ENCODE assay signal across 13 cellular contexts in genomic region chr1:1204998-1205768, GRCh38. TPM values are rescaled to one million over a fixed set of nuclear protein-coding genes. Genes with fewer than 3 reads are reported as not detected.
A peak's percentile ranks its signal among the peaks of the same experiment; 100 is the strongest.
DNase-seq lines count a peak whose midpoint lies in the region; ATAC-seq, FAIRE-seq and TF ChIP-seq lines count a peak whose summit lies in the region.
"Had no signal": no experiment of that assay in that cellular context is flagged by ENCODE, and none has a peak within 500 bp of the region (broad histone marks: within the 10 kb centered on the region; RNA-seq: fewer than 3 reads in every experiment).

No MANE protein-coding gene starts in this region.

- ATAC-seq in Right ventricle myocardium inferior = no peak
- ATAC-seq in heart right ventricle = no peak
- no peak for ATAC-seq in activated CD8-positive, alpha-beta T cell treated with anti-CD3 and anti-CD28 coated beads for 36 hours
- no peak for ATAC-seq in stimulated activated naive B cell treated with anti-CD40 and anti-IgM and Interleukin-4, amounts not matched to agents 10 μg/mL and 1 μg/mL and 100 μg/mL, for 72 hours (replicated peaks)
- no peak for ATAC-seq in GM21529 (IDR thresholded peaks at IDR 0.05; ENCODE audit: unreplicated experiment)

- peak overlapping the region; percentile 79 for H3K4me3 Mint-ChIP-seq in activated CD8-positive, alpha-beta T cell treated with anti-CD3 and anti-CD28 coated beads for 36 hours
- no peak overlapping the region for H3K4me3 Mint-ChIP-seq in endothelial cell (ENCODE audit: unreplicated experiment)
- H3K4me3 Mint-ChIP-seq in stimulated activated naive B cell treated with anti-CD40 and anti-IgM and Interleukin-4, amounts not matched to agents 10 μg/mL and 1 μg/mL and 100 μg/mL, for 72 hours = peak overlapping the region; percentile 87 to 89

- CTCF ChIA-PET in activated CD8-positive, alpha-beta T cell treated with anti-CD3 and anti-CD28 coated beads for 36 hours (lab: Charles Lee) = interaction anchor here (1.4 to 3.7 kb wide), 2 partner anchors 45 to 83 kb away, joined by 3 to 20 read pairs; no protein-coding TSS in a partner anchor

- H3K27ac Mint-ChIP-seq in activated CD8-positive, alpha-beta T cell treated with anti-CD3 and anti-CD28 coated beads for 36 hours = peak overlapping the region; percentile 57
- H3K27ac Mint-ChIP-seq in endothelial cell (ENCODE audit: unreplicated experiment) = no peak overlapping the region
- H3K27ac Mint-ChIP-seq in stimulated activated naive B cell treated with anti-CD40 and anti-IgM and Interleukin-4, amounts not matched to agents 10 μg/mL and 1 μg/mL and 100 μg/mL, for 72 hours = peak overlapping the region; percentile 87

- TF ChIP-seq CTCF in heart right ventricle (IDR thresholded peaks at IDR 0.05) (no peak), endothelial cell (IDR thresholded peaks at IDR 0.05; ENCODE audit: unreplicated experiment) (no peak)
- no peak for TF ChIP-seq CTCF in activated CD8-positive, alpha-beta T cell treated with anti-CD3 and anti-CD28 coated beads for 36 hours (IDR thresholded peaks at IDR 0.05)

- 84 to 89% methylated on average over 19 of the region's 19 CpGs for WGBS in heart right ventricle, 2 donors

- peaks cover 30% of the 10 kb centered on the region for H3K4me1 Mint-ChIP-seq in activated CD8-positive, alpha-beta T cell treated with anti-CD3 and anti-CD28 coated beads for 36 hours (ENCODE audit: low read depth)
- no peaks in the 10 kb centered on the region for H3K4me1 Mint-ChIP-seq in endothelial cell (ENCODE audit: unreplicated experiment)
- H3K4me1 Mint-ChIP-seq in stimulated activated naive B cell treated with anti-CD40 and anti-IgM and Interleukin-4, amounts not matched to agents 10 μg/mL and 1 μg/mL and 100 μg/mL, for 72 hours = peaks cover 38 to 74% of the 10 kb centered on the region in 2 donors

- H3K27ac ChIP-seq in heart right ventricle = peak overlapping the region in 1 of 10 donors; percentile 31
- H3K27ac ChIP-seq: brain microvascular endothelial cell had no signal

- H3K9me3 Mint-ChIP-seq in activated CD8-positive, alpha-beta T cell treated with anti-CD3 and anti-CD28 coated beads for 36 hours = no peaks in the 10 kb centered on the region
- no peaks in the 10 kb centered on the region for H3K9me3 Mint-ChIP-seq in endothelial cell (ENCODE audit: unreplicated experiment)
- H3K9me3 Mint-ChIP-seq in stimulated activated naive B cell treated with anti-CD40 and anti-IgM and Interleukin-4, amounts not matched to agents 10 μg/mL and 1 μg/mL and 100 μg/mL, for 72 hours = no peaks in the 10 kb centered on the region

- DNase-seq in Right ventricle myocardium inferior (ENCODE audit: missing footprints) (peak; percentile 48), heart right ventricle (no peak), endothelial cell (ENCODE audit: low spot score) (peak; percentile 7), RCC 7860 (ENCODE audit: low spot score) (no peak)
- DNase-seq in activated CD8-positive, alpha-beta T cell treated with anti-CD3 and anti-CD28 coated beads for 36 hours = peak; percentile 37
- DNase-seq in stimulated activated naive B cell treated with anti-CD40 and anti-IgM and Interleukin-4, amounts not matched to agents 10 μg/mL and 1 μg/mL and 100 μg/mL, for 72 hours = no peak
- DNase-seq in activated CD4-positive, CD25-positive, alpha-beta regulatory T cell (lab: John Stamatoyannopoulos, UW) = no peak
- DNase-seq: brain microvascular endothelial cell, hippocampal formation, NCI-H1092 had no signal

- no peaks in the 10 kb centered on the region for H3K27me3 Mint-ChIP-seq in activated CD8-positive, alpha-beta T cell treated with anti-CD3 and anti-CD28 coated beads for 36 hours
- H3K27me3 Mint-ChIP-seq in endothelial cell (ENCODE audit: unreplicated experiment) = peaks cover 2% of the 10 kb centered on the region
- H3K27me3 Mint-ChIP-seq in stimulated activated naive B cell treated with anti-CD40 and anti-IgM and Interleukin-4, amounts not matched to agents 10 μg/mL and 1 μg/mL and 100 μg/mL, for 72 hours = no peaks in the 10 kb centered on the region

- POLR2A ChIA-PET in activated CD8-positive, alpha-beta T cell treated with anti-CD3 and anti-CD28 coated beads for 36 hours (lab: Charles Lee) = interaction anchor here (0.7 to 3.7 kb wide), 9 partner anchors 8 to 172 kb away, joined by 3 to 18 read pairs (median 3); partner anchors contain the start of gene TNFRSF4

- peaks cover 13 to 73% (median 41%) of the 10 kb centered on the region in 7 donors for H3K27me3 ChIP-seq in heart right ventricle

- intact Hi-C loops in Right ventricle myocardium inferior (cut with DNase I) (no loop called here), heart right ventricle (cut with DNase I) (loop anchor here in 1 of 10 donors (5.0 kb wide), 1 partner anchor 48 kb away; no protein-coding TSS in a partner anchor)
- intact Hi-C loops in activated CD8-positive, alpha-beta T cell treated with anti-CD3 and anti-CD28 coated beads for 36 hours (cut with micrococcal nuclease) = loop anchor here (10.0 kb wide), 1 partner anchor 60 kb away; no protein-coding TSS in a partner anchor

- H3K4me1 ChIP-seq in heart right ventricle = peaks cover 2 to 45% (median 30%) of the 10 kb centered on the region in 9 donors

- H3K36me3 ChIP-seq in heart right ventricle = peaks cover 0 to 3% (median 0%) of the 10 kb centered on the region in 9 donors
- H3K36me3 ChIP-seq: brain microvascular endothelial cell had no signal

- FAIRE-seq in RCC 7860 (lab: Jason Lieb, UNC) = no peak

- H3K9me3 ChIP-seq in heart right ventricle = no peaks in the 10 kb centered on the region

- peak overlapping the region in 1 of 10 donors; percentile 37 for H3K4me3 ChIP-seq in heart right ventricle

- peaks cover 6% of the 10 kb centered on the region for H3K36me3 Mint-ChIP-seq in activated CD8-positive, alpha-beta T cell treated with anti-CD3 and anti-CD28 coated beads for 36 hours (ENCODE audit: low read depth)
- no peaks in the 10 kb centered on the region for H3K36me3 Mint-ChIP-seq in endothelial cell (ENCODE audit: low read depth, unreplicated experiment)
- peaks cover 5 to 21% of the 10 kb centered on the region in 2 donors for H3K36me3 Mint-ChIP-seq in stimulated activated naive B cell treated with anti-CD40 and anti-IgM and Interleukin-4, amounts not matched to agents 10 μg/mL and 1 μg/mL and 100 μg/mL, for 72 hours

RNA-seq across cellular contexts. Expression of gene TNFRSF18, which starts 1.2 kb away (rescaled TPM):
- total RNA-seq in Right ventricle myocardium inferior (not detected), heart right ventricle (1 to 10 TPM in 1 of 10 donors, under 1 TPM in 2, not detected in 7; 0.28 to 1.7 (median 0.49) TPM), endothelial cell (ENCODE audit: unreplicated experiment) (not detected)
- polyA plus RNA-seq in heart right ventricle = under 1 TPM in 1 of 2 donors, not detected in 1; 0.26 TPM
- total RNA-seq in activated CD8-positive, alpha-beta T cell treated with anti-CD3 and anti-CD28 coated beads for 36 hours = 100 to 1,000 TPM; 126 to 135 TPM

RNA-seq across cellular contexts. Expression of gene TNFRSF4, which starts 8.8 kb away (rescaled TPM):
- 1.4 TPM for total RNA-seq in Right ventricle myocardium inferior
- total RNA-seq in heart right ventricle = 10 to 100 TPM in 1 of 10 donors, 1 to 10 TPM in 7, under 1 TPM in 2; 0.52 to 24.8 (median 5.0) TPM
- 1 to 10 TPM; 3.8 to 9.8 TPM for polyA plus RNA-seq in heart right ventricle
- total RNA-seq in activated CD8-positive, alpha-beta T cell treated with anti-CD3 and anti-CD28 coated beads for 36 hours = 100 to 1,000 TPM; 137 to 142 TPM
- 0.80 TPM for total RNA-seq in endothelial cell (ENCODE audit: unreplicated experiment)
- total RNA-seq: Daoy had no signal

RNA-seq across cellular contexts. Expression of gene SDF4, which starts 26.6 kb away (rescaled TPM):
- total RNA-seq in Right ventricle myocardium inferior (125 TPM), heart right ventricle (100 to 1,000 TPM in 9 of 10 donors, 10 to 100 TPM in 1; 95.6 to 174 (median 123) TPM), endothelial cell (ENCODE audit: unreplicated experiment) (130 TPM)
- 100 to 1,000 TPM; 107 to 184 TPM for polyA plus RNA-seq in heart right ventricle
- 10 to 100 TPM; 81.5 to 87.5 TPM for total RNA-seq in activated CD8-positive, alpha-beta T cell treated with anti-CD3 and anti-CD28 coated beads for 36 hours

RNA-seq across cellular contexts. Expression of gene B3GALT6, which starts 26.9 kb away (rescaled TPM):
- total RNA-seq in Right ventricle myocardium inferior (8.3 TPM), heart right ventricle (10 to 100 TPM in 4 of 10 donors, 1 to 10 TPM in 6; 7.3 to 13.5 (median 9.1) TPM), endothelial cell (ENCODE audit: unreplicated experiment) (43.2 TPM)
- 10 to 100 TPM in 1 of 2 donors, 1 to 10 TPM in 1; 7.7 to 16.2 TPM for polyA plus RNA-seq in heart right ventricle
- total RNA-seq in activated CD8-positive, alpha-beta T cell treated with anti-CD3 and anti-CD28 coated beads for 36 hours = 10 to 100 TPM; 13.1 to 14.3 TPM

RNA-seq across cellular contexts. Expression of gene TTLL10, which starts 31.5 kb away (rescaled TPM):
- total RNA-seq in Right ventricle myocardium inferior = 0.24 TPM
- total RNA-seq in heart right ventricle = under 1 TPM in 7 of 10 donors, not detected in 3; 0.11 to 0.53 (median 0.26) TPM
- under 1 TPM; 0.09 to 0.29 TPM for polyA plus RNA-seq in heart right ventricle
- total RNA-seq in activated CD8-positive, alpha-beta T cell treated with anti-CD3 and anti-CD28 coated beads for 36 hours = not detected
- total RNA-seq in endothelial cell (ENCODE audit: unreplicated experiment) = not detected
- total RNA-seq: Daoy, lung microvascular endothelial cell had no signal

Comparison
In these comparisons a context has a peak if more than half of its experiments do, and no peak if none do; other contexts are left out.
1. DNase-seq: peak in Right ventricle myocardium inferior (single experiment), activated CD8-positive, alpha-beta T cell treated with anti-CD3 and anti-CD28 coated beads for 36 hours (single experiment) and endothelial cell (single experiment); none in heart right ventricle (0 of 2), stimulated activated naive B cell treated with anti-CD40 and anti-IgM and Interleukin-4, amounts not matched to agents 10 μg/mL and 1 μg/mL and 100 μg/mL, for 72 hours (single experiment), RCC 7860 (single experiment) and activated CD4-positive, CD25-positive, alpha-beta regulatory T cell (0 of 4).
2. RNA of gene TNFRSF18, which starts 1.2 kb away (total RNA-seq): 126 to 135 TPM in activated CD8-positive, alpha-beta T cell treated with anti-CD3 and anti-CD28 coated beads for 36 hours; 0.28 to 1.7 TPM in heart right ventricle, not detected in Right ventricle myocardium inferior (single experiment) and not detected in endothelial cell (single experiment); every median in the first group is over 10 times any median in the second.
3. RNA of gene TNFRSF4, which starts 8.8 kb away (total RNA-seq): 137 to 142 TPM in activated CD8-positive, alpha-beta T cell treated with anti-CD3 and anti-CD28 coated beads for 36 hours; 0.52 to 24.8 TPM in heart right ventricle, 1.4 TPM in Right ventricle myocardium inferior (single experiment) and 0.80 TPM in endothelial cell (single experiment); every median in the first group is over 4 times any median in the second.